8 cellular contexts compared by ENCODE assay signal in genomic region chr9:36450110-36450732, GRCh38. TPM values are rescaled to one million over a fixed set of nuclear protein-coding genes. Genes with fewer than 3 reads are reported as not detected.
DNase-seq lines count a peak whose midpoint lies in the region; ATAC-seq and TF ChIP-seq lines count a peak whose summit lies in the region.

No MANE protein-coding gene starts in this region.

- 90% methylated on average over 3 of the region's 3 CpGs for WGBS in smooth muscle cell (ENCODE audit: low lambda C conversion rate)

- ATAC-seq in DND-41 (ENCODE audit: insufficient read depth, low read depth) (no peak), GM18867 (IDR thresholded peaks at IDR 0.05; ENCODE audit: unreplicated experiment) (no peak), GM21737 (IDR thresholded peaks at IDR 0.05; ENCODE audit: unreplicated experiment) (no peak)

- H3K36me3 ChIP-seq in DND-41 (ENCODE audit: insufficient read depth, low read length), result no peaks in the 10 kb centered on the region
- no peaks in the 10 kb centered on the region; the same call in none of the 2 replicates for H3K36me3 ChIP-seq in WERI-Rb-1
- H3K36me3 ChIP-seq in smooth muscle cell (ENCODE audit: low read depth), result no peaks in the 10 kb centered on the region

- H3K27me3 ChIP-seq in DND-41 (ENCODE audit: insufficient read depth, low read length, poor library complexity), result no peaks in the 10 kb centered on the region
- no peaks in the 10 kb centered on the region for H3K27me3 ChIP-seq in WERI-Rb-1 (ENCODE audit: insufficient read depth, low read depth, severe bottlenecking)
- H3K27me3 ChIP-seq in smooth muscle cell (ENCODE audit: low read depth), result no peaks in the 10 kb centered on the region

- H3K4me3 ChIP-seq in DND-41 (ENCODE audit: low read depth in 1 of 2, low read length in 2 of 2), result no peak overlapping the region
- no peak overlapping the region for H3K4me3 ChIP-seq in WERI-Rb-1 (ENCODE audit: low read depth, low read length)
- no peak overlapping the region for H3K4me3 ChIP-seq in smooth muscle cell

- H3K27ac ChIP-seq in DND-41 (ENCODE audit: low read length) (no peak overlapping the region), WERI-Rb-1 (no peak overlapping the region), smooth muscle cell (ENCODE audit: low read depth) (no peak overlapping the region)

- H3K4me1 ChIP-seq in DND-41 (ENCODE audit: insufficient read depth, low read length) (no peaks in the 10 kb centered on the region), smooth muscle cell (ENCODE audit: low read depth) (no peaks in the 10 kb centered on the region)

- H3F3A ChIP-seq in smooth muscle cell (ENCODE audit: low read depth), result no peaks in the 10 kb centered on the region

- H3K9ac ChIP-seq in DND-41 (ENCODE audit: low read depth, low read length) (no peak overlapping the region), smooth muscle cell (ENCODE audit: low read depth) (no peak overlapping the region)

- DNase-seq in A172 (ENCODE audit: low spot score) (peak; percentile 13), DND-41 (peak; percentile 28), NCI-H128 (lab: John Stamatoyannopoulos, UW; ENCODE audit: unreplicated experiment) (peak; percentile 20), WERI-Rb-1 (peak; percentile 21), glomerular endothelial cell (ENCODE audit: extremely low read depth, low read depth, low spot score) (peak; percentile 29), smooth muscle cell (lab: John Stamatoyannopoulos, UW; ENCODE audit: unreplicated experiment) (no peak)

- peaks cover 31% of the 10 kb centered on the region for H3K79me2 ChIP-seq in DND-41 (ENCODE audit: insufficient read depth, low read length)
- H3K79me2 ChIP-seq in smooth muscle cell (ENCODE audit: low read depth), result peaks cover 44% of the 10 kb centered on the region

- H3K9me3 ChIP-seq in DND-41 (ENCODE audit: insufficient read depth, low read length, severe bottlenecking) (no peaks in the 10 kb centered on the region), WERI-Rb-1 (ENCODE audit: severe bottlenecking) (no peaks in the 10 kb centered on the region), smooth muscle cell (replicated peaks; ENCODE audit: low read depth) (no peaks in the 10 kb centered on the region)

- no peak overlapping the region for H3K4me2 ChIP-seq in DND-41 (ENCODE audit: insufficient read depth, low read length)
- H3K4me2 ChIP-seq in smooth muscle cell, result no peak overlapping the region

- H4K20me1 ChIP-seq in DND-41 (ENCODE audit: insufficient read depth, low read length) (peaks cover 13% of the 10 kb centered on the region; the same call in 1 of the 2 replicates), smooth muscle cell (ENCODE audit: low read depth) (peaks cover 57% of the 10 kb centered on the region)

- TF ChIP-seq CTCF in DND-41 (IDR thresholded peaks at IDR 0.05; ENCODE audit: borderline replicate concordance, extremely low read depth, low read length, poor library complexity, severe bottlenecking) (peak; percentile 66), WERI-Rb-1 (IDR thresholded peaks at IDR 0.05; ENCODE audit: low read depth, low read length) (peak; percentile 40; the same call in 1 of the 2 replicates), smooth muscle cell (IDR thresholded peaks at IDR 0.05; ENCODE audit: borderline replicate concordance, insufficient read depth, poor library complexity, severe bottlenecking) (peak; percentile 76)

- H2AFZ ChIP-seq in DND-41 (ENCODE audit: low read depth, low read length), result no peak overlapping the region
- H2AFZ ChIP-seq in smooth muscle cell (ENCODE audit: low read depth), result no peak overlapping the region

RNA-seq across cellular contexts. Expression of gene RNF38, which starts 50.2 kb away (rescaled TPM):
- 8.9 and 10.9 TPM in 2 replicates for total RNA-seq in A172 (2014; rRNA removed; shearing (Covaris generic))
- 26.4 and 27.7 TPM in 2 replicates for total RNA-seq in glomerular endothelial cell
- 25.3 and 27.5 TPM in 2 replicates for total RNA-seq in smooth muscle cell
- polyA plus RNA-seq in smooth muscle cell, result 10.1 and 11.3 TPM in 2 replicates
